In genomic region chr15:92165001-92165346, GRCh38 we compare ENCODE assay signal across 24 cellular contexts.
DNase-seq lines count a peak whose midpoint lies in the region; ATAC-seq, FAIRE-seq and TF ChIP-seq lines count a peak whose summit lies in the region.
"Had no signal": no experiment of that assay in that cellular context is flagged by ENCODE, and none has a peak within 500 bp of the region (broad histone marks: within the 10 kb centered on the region; RNA-seq: fewer than 3 reads in every experiment).

No MANE protein-coding gene starts in this region.

- no peak overlapping the region for H3K23ac ChIP-seq in H1 (ENCODE audit: insufficient read length)
- no peak overlapping the region for H3K23ac ChIP-seq in mesendoderm (ENCODE audit: low read length)

- POLR2A ChIA-PET in H1 (lab: Charles Lee; ENCODE audit: partially characterized antibody) = interaction anchor here (1.1 kb wide), 1 partner anchor 47 kb away, joined by 4 read pairs; no protein-coding TSS in a partner anchor
- POLR2A ChIA-PET in activated CD8-positive, alpha-beta T cell treated with anti-CD3 and anti-CD28 coated beads for 36 hours (lab: Charles Lee) = no interaction called here

- no peak overlapping the region for H3K14ac ChIP-seq in H1 (ENCODE audit: insufficient read length)

- H3K27me3 ChIP-seq in H7 (ENCODE audit: control insufficient read depth, insufficient read depth, low read length) (no peaks in the 10 kb centered on the region), H1 (replicated peaks in 1 of 4; ENCODE audit: control insufficient read depth in 3 of 4, extremely low read depth in 1 of 4, insufficient read depth in 3 of 4, low read length in 3 of 4) (no peaks in the 10 kb centered on the region), mesendoderm (ENCODE audit: insufficient read depth, low read length, poor library complexity) (no peaks in the 10 kb centered on the region), transverse colon (no peaks in the 10 kb centered on the region)

- no peak overlapping the region for H4K8ac ChIP-seq in H1 (ENCODE audit: extremely low read depth, insufficient read depth, low read length)
- H4K8ac ChIP-seq in mesendoderm (ENCODE audit: low read depth, low read length) = no peak overlapping the region

- FAIRE-seq in H1 (lab: Jason Lieb, UNC) = peak; percentile 7
- FAIRE-seq: GM19239 had no signal

- H2BK12ac ChIP-seq in H1 (ENCODE audit: low read depth, low read length) = peak overlapping the region; percentile 98; the same call in 1 of the 2 replicates

- H2BK20ac ChIP-seq in H1 (ENCODE audit: low read length) = no peak overlapping the region

- TF ChIP-seq RAD21 in H1 (IDR thresholded peaks at IDR 0.05 in 1 of 2, conservative IDR thresholded peaks at IDR 0.05 in 1 of 2; ENCODE audit: low read depth in 2 of 2, low read length in 2 of 2) = no peak

- H3K27me3 Mint-ChIP-seq in progenitor cell of endocrine pancreas = no peaks in the 10 kb centered on the region
- H3K27me3 Mint-ChIP-seq in activated CD8-positive, alpha-beta T cell treated with anti-CD3 and anti-CD28 coated beads for 36 hours = no peaks in the 10 kb centered on the region
- H3K27me3 Mint-ChIP-seq: activated CD4-positive, alpha-beta T cell treated with anti-CD3 and anti-CD28 coated beads for 36 hours; stimulated activated naive CD8-positive, alpha-beta T cell treated with anti-CD3 and anti-CD28 coated beads, Interleukin-15, Interleukin-2, amounts not matched to agents 100 ng/mL and 50 ng/mL, for 24 hours had no signal

- peak overlapping the region; percentile 44 for H4K91ac ChIP-seq in H1 (replicated peaks; ENCODE audit: insufficient read length, low read length)

- no peaks in the 10 kb centered on the region; the same call in 1 of the 2 replicates for H3K23me2 ChIP-seq in H1 (ENCODE audit: low read depth, low read length)

- H3K36me3 ChIP-seq in H7 (replicated peaks; ENCODE audit: control insufficient read depth, insufficient read depth, low read length) (no peaks in the 10 kb centered on the region; the same call in 1 of the 2 replicates), H1 (ENCODE audit: control insufficient read depth in 2 of 4, insufficient read depth in 4 of 4, low read length in 3 of 4) (no peaks in the 10 kb centered on the region), mesendoderm (ENCODE audit: control insufficient read depth, insufficient read depth, low read length) (no peaks in the 10 kb centered on the region), transverse colon (no peaks in the 10 kb centered on the region)
- H3K36me3 ChIP-seq: HAP-1 had no signal

- no peaks in the 10 kb centered on the region for H4K20me1 ChIP-seq in H1 (replicated peaks in 1 of 2; ENCODE audit: control insufficient read depth in 1 of 2, insufficient read depth in 2 of 2, low read length in 2 of 2)

- H3K18ac ChIP-seq in H1 (ENCODE audit: extremely low read depth, low read length) (no peak overlapping the region), mesendoderm (ENCODE audit: low read length) (no peak overlapping the region)

- peak; percentile 47 for DNase-seq in H7
- DNase-seq in H1 (ENCODE audit: low read depth in 1 of 2, low spot score in 2 of 2) = no peak
- no peak for DNase-seq in mesendoderm
- no peak for DNase-seq in progenitor cell of endocrine pancreas (ENCODE audit: low spot score, unreplicated experiment)
- DNase-seq in activated CD8-positive, alpha-beta T cell treated with anti-CD3 and anti-CD28 coated beads for 36 hours = no peak
- no peak for DNase-seq in transverse colon
- DNase-seq: activated CD4-positive, alpha-beta T cell treated with anti-CD3 and anti-CD28 coated beads for 36 hours; activated T-cell treated with anti-CD3 and anti-CD28 coated beads, Interleukin-2, amount 50 U/mL, for 4 hours; cerebellar nuclear complex; COR-L47; DMS79; GF-D8; Karpas-422; NCI-H2171 treated with DMSO at 0.1 percent for 48 hours; NCI-H524 treated with DMSO at 0.1 percent for 48 hours; occipital lobe; PC-9 had no signal

- no peak overlapping the region for H2AK5ac ChIP-seq in H1 (ENCODE audit: low read depth, low read length)
- H2AK5ac ChIP-seq in mesendoderm (ENCODE audit: low read length) = no peak overlapping the region

- H3K79me1 ChIP-seq in H1 (ENCODE audit: low read depth, low read length) (no peaks in the 10 kb centered on the region), mesendoderm (ENCODE audit: low read length) (no peaks in the 10 kb centered on the region)

- peak overlapping the region; percentile 97 for H2BK120ac ChIP-seq in H1 (replicated peaks; ENCODE audit: low read depth, low read length)
- no peak overlapping the region for H2BK120ac ChIP-seq in mesendoderm (ENCODE audit: low read depth, low read length)

- H3K79me2 ChIP-seq in H1 (ENCODE audit: control insufficient read depth in 1 of 2, insufficient read depth in 2 of 2, low read length in 2 of 2) (no peaks in the 10 kb centered on the region), mesendoderm (ENCODE audit: control insufficient read depth, insufficient read depth, low read length) (no peaks in the 10 kb centered on the region)

- peak overlapping the region; percentile 93; the same call in 1 of the 2 replicates for H2BK5ac ChIP-seq in H1 (ENCODE audit: low read depth, low read length)
- H2BK5ac ChIP-seq in mesendoderm (ENCODE audit: low read length) = peak overlapping the region; percentile 56

- H2AFZ ChIP-seq in H1 (ENCODE audit: low read length) = no peak overlapping the region
- H2AFZ ChIP-seq: PC-9 had no signal

- H3K27ac Mint-ChIP-seq in progenitor cell of endocrine pancreas = peak overlapping the region; percentile 98
- H3K27ac Mint-ChIP-seq in activated CD8-positive, alpha-beta T cell treated with anti-CD3 and anti-CD28 coated beads for 36 hours = no peak overlapping the region
- H3K27ac Mint-ChIP-seq: activated CD4-positive, alpha-beta T cell treated with anti-CD3 and anti-CD28 coated beads for 36 hours; stimulated activated naive CD8-positive, alpha-beta T cell treated with anti-CD3 and anti-CD28 coated beads, Interleukin-15, Interleukin-2, amounts not matched to agents 100 ng/mL and 50 ng/mL, for 24 hours; T-helper 2 cell treated with Interferon-gamma antibody and Interleukin-4, amounts not matched to agents 5 μg/mL and 100 μg/mL, for 36 hours had no signal

- WGBS in H1 (ENCODE audit: extremely low coverage in 1 of 2, insufficient coverage in 1 of 2, insufficient read length in 1 of 2, insufficient replicate concordance in 2 of 2, low coverage in 1 of 2, low lambda C conversion rate in 2 of 2, missing lambda C conversion rate in 1 of 2), 2 experiments = 49% methylated on average over 4 of the region's 4 CpGs; no CpG with 5 or more reads in 1 of the 2 experiments
- WGBS in mesendoderm (ENCODE audit: extremely low coverage, insufficient coverage, low lambda C conversion rate) = no CpG with 5 or more reads among the region's 4 CpGs
- WGBS in transverse colon (ENCODE audit: low coverage in 1 of 2), 2 donors = 76 to 82% methylated on average over 4 of the region's 4 CpGs

- no peak overlapping the region for H3K4me3 ChIP-seq in H7 (ENCODE audit: insufficient read depth, low read depth, low read length)
- H3K4me3 ChIP-seq in H1 (ENCODE audit: extremely low read depth in 1 of 4, insufficient read depth in 2 of 4, low read depth in 3 of 4, low read length in 4 of 4) = no peak overlapping the region
- H3K4me3 ChIP-seq in mesendoderm (ENCODE audit: low read length) = no peak overlapping the region
- H3K4me3 ChIP-seq in transverse colon = no peak overlapping the region
- H3K4me3 ChIP-seq: HAP-1, lung, PC-9 had no signal

- no peak for ATAC-seq in activated CD8-positive, alpha-beta T cell treated with anti-CD3 and anti-CD28 coated beads for 36 hours
- no peak for ATAC-seq in HG02588 (IDR thresholded peaks at IDR 0.05; ENCODE audit: unreplicated experiment)
- ATAC-seq: activated CD4-positive, alpha-beta T cell treated with anti-CD3 and anti-CD28 coated beads for 36 hours; activated T-cell treated with anti-CD3 and anti-CD28 coated beads, Interleukin-2, amount 50 U/mL, for 4 hours; Right ventricle myocardium inferior had no signal

- no peaks in the 10 kb centered on the region for H3K9me3 ChIP-seq in H1 (ENCODE audit: insufficient read depth in 2 of 2, low read depth in 1 of 2, low read length in 1 of 2)
- H3K9me3 ChIP-seq in transverse colon = no peaks in the 10 kb centered on the region
- H3K9me3 ChIP-seq: HAP-1 had no signal

- no peak overlapping the region for H3K27ac ChIP-seq in H1 (ENCODE audit: low read depth, low read length)
- peak overlapping the region; percentile 87 for H3K27ac ChIP-seq in mesendoderm (ENCODE audit: low read depth, low read length)
- no peak overlapping the region for H3K27ac ChIP-seq in transverse colon
- H3K27ac ChIP-seq: PC-9 had no signal

- no peak overlapping the region for H3K56ac ChIP-seq in H1 (replicated peaks; ENCODE audit: insufficient read length, low read depth, low read length)
- no peak overlapping the region for H3K56ac ChIP-seq in mesendoderm (ENCODE audit: low read length)

- no peak overlapping the region for H3K9ac ChIP-seq in H1 (replicated peaks in 1 of 4; ENCODE audit: extremely low read depth in 1 of 4, low read depth in 3 of 4, low read length in 3 of 4)
- H3K9ac ChIP-seq in mesendoderm (ENCODE audit: low read length) = no peak overlapping the region

- H3K4me2 ChIP-seq in H1 (ENCODE audit: insufficient read depth in 1 of 2, low read depth in 2 of 2, low read length in 2 of 2) (peak overlapping the region in 1 of 2 experiments; percentile 28; a peak in 1 of 4 replicates), mesendoderm (ENCODE audit: low read length) (no peak overlapping the region)
- H3K4me2 ChIP-seq: PC-9 had no signal

- TF ChIP-seq POLR2A in H1 (IDR thresholded peaks at IDR 0.05; ENCODE audit: control extremely low read depth in 1 of 2, low read depth in 2 of 2, low read length in 2 of 2) (no peak), transverse colon (IDR thresholded peaks at IDR 0.05) (no peak)

- H3K36me3 Mint-ChIP-seq in progenitor cell of endocrine pancreas (ENCODE audit: insufficient read depth) = no peaks in the 10 kb centered on the region
- H3K36me3 Mint-ChIP-seq in activated CD8-positive, alpha-beta T cell treated with anti-CD3 and anti-CD28 coated beads for 36 hours (ENCODE audit: low read depth) = no peaks in the 10 kb centered on the region

- H3K4me1 Mint-ChIP-seq in progenitor cell of endocrine pancreas (ENCODE audit: low read depth) = peaks cover 33% of the 10 kb centered on the region
- peaks cover 11% of the 10 kb centered on the region for H3K4me1 Mint-ChIP-seq in activated CD8-positive, alpha-beta T cell treated with anti-CD3 and anti-CD28 coated beads for 36 hours (ENCODE audit: low read depth)

- H3K4me3 Mint-ChIP-seq in progenitor cell of endocrine pancreas (ENCODE audit: low read depth) = peak overlapping the region; percentile 3
- no peak overlapping the region for H3K4me3 Mint-ChIP-seq in activated CD8-positive, alpha-beta T cell treated with anti-CD3 and anti-CD28 coated beads for 36 hours
- H3K4me3 Mint-ChIP-seq: activated CD4-positive, alpha-beta T cell treated with anti-CD3 and anti-CD28 coated beads for 36 hours; activated T-cell treated with anti-CD3 and anti-CD28 coated beads, Interleukin-2, amount 50 U/mL, for 4 hours; stimulated activated naive CD8-positive, alpha-beta T cell treated with anti-CD3 and anti-CD28 coated beads, Interleukin-15, Interleukin-2, amounts not matched to agents 100 ng/mL and 50 ng/mL, for 24 hours; T-helper 2 cell treated with Interferon-gamma antibody and Interleukin-4, amounts not matched to agents 5 μg/mL and 100 μg/mL, for 36 hours had no signal

- TF ChIP-seq EP300 in H1 (IDR thresholded peaks at IDR 0.05; ENCODE audit: borderline replicate concordance in 1 of 2, low read depth in 2 of 2, low read length in 2 of 2) (no peak), transverse colon (IDR thresholded peaks at IDR 0.05; ENCODE audit: low read depth) (no peak)

- intact Hi-C loops in activated CD8-positive, alpha-beta T cell treated with anti-CD3 and anti-CD28 coated beads for 36 hours (cut with micrococcal nuclease) = no loop called here
- intact Hi-C loops in transverse colon (cut with DNase I; ENCODE audit: low total_unique reads) = no loop called here

- peaks cover 22 to 36% (median 30%) of the 10 kb centered on the region in 4 experiments for H3K4me1 ChIP-seq in H1 (replicated peaks in 1 of 4; ENCODE audit: control insufficient read depth in 3 of 4, insufficient read depth in 4 of 4, low read length in 3 of 4)
- H3K4me1 ChIP-seq in mesendoderm (ENCODE audit: control insufficient read depth, low read depth, low read length) = peaks cover 9% of the 10 kb centered on the region
- peaks cover 0 to 42% (median 11%) of the 10 kb centered on the region in 4 donors for H3K4me1 ChIP-seq in transverse colon

- no peaks in the 10 kb centered on the region for H3K9me3 Mint-ChIP-seq in progenitor cell of endocrine pancreas (ENCODE audit: low read depth)
- H3K9me3 Mint-ChIP-seq in activated CD8-positive, alpha-beta T cell treated with anti-CD3 and anti-CD28 coated beads for 36 hours = no peaks in the 10 kb centered on the region
- H3K9me3 Mint-ChIP-seq: activated T-cell treated with anti-CD3 and anti-CD28 coated beads, Interleukin-2, amount 50 U/mL, for 4 hours; stimulated activated naive CD8-positive, alpha-beta T cell treated with anti-CD3 and anti-CD28 coated beads, Interleukin-15, Interleukin-2, amounts not matched to agents 100 ng/mL and 50 ng/mL, for 24 hours; T-helper 2 cell treated with Interferon-gamma antibody and Interleukin-4, amounts not matched to agents 5 μg/mL and 100 μg/mL, for 36 hours had no signal

- peak overlapping the region; percentile 75 for H4K5ac ChIP-seq in H1 (ENCODE audit: insufficient read length, low read depth, low read length)
- H4K5ac ChIP-seq in mesendoderm (ENCODE audit: low read length) = no peak overlapping the region

- CTCF ChIA-PET in H1 (lab: Charles Lee; ENCODE audit: partially characterized antibody) = interaction anchor here (1.4 to 2.3 kb wide), 4 partner anchors 58 to 71 kb away, joined by 3 to 8 read pairs (median 6); no protein-coding TSS in a partner anchor
- CTCF ChIA-PET in activated CD8-positive, alpha-beta T cell treated with anti-CD3 and anti-CD28 coated beads for 36 hours (lab: Charles Lee) = no interaction called here

- TF ChIP-seq CTCF in H1 (IDR thresholded peaks at IDR 0.05; ENCODE audit: control extremely low read depth in 1 of 3, insufficient read depth in 1 of 3, low read depth in 1 of 3, low read length in 3 of 3) = no peak
- no peak for TF ChIP-seq CTCF in progenitor cell of endocrine pancreas (IDR thresholded peaks at IDR 0.05; ENCODE audit: unreplicated experiment)
- no peak for TF ChIP-seq CTCF in activated CD8-positive, alpha-beta T cell treated with anti-CD3 and anti-CD28 coated beads for 36 hours (IDR thresholded peaks at IDR 0.05)
- TF ChIP-seq CTCF in transverse colon (IDR thresholded peaks at IDR 0.05) = no peak

- peak overlapping the region; percentile 63 for H3K4ac ChIP-seq in H1 (replicated peaks; ENCODE audit: insufficient read length, low read depth, low read length)
- H3K4ac ChIP-seq in mesendoderm (ENCODE audit: low read depth, low read length) = peak overlapping the region; percentile 57

- in situ Hi-C loops in transverse colon (cut with MboI; ENCODE audit: low pct_ligation_motif_present in 1 of 4, low pct_unique_long_range_greater_than_20kb in 1 of 4, low sequenced_read_pairs in 3 of 4) = no loop called here

- H2BK15ac ChIP-seq in H1 (ENCODE audit: low read length) (no peak overlapping the region), mesendoderm (replicated peaks; ENCODE audit: low read depth) (no peak overlapping the region)
